ENCODE assay signal across 13 cellular contexts in the genomic region with DNA sequence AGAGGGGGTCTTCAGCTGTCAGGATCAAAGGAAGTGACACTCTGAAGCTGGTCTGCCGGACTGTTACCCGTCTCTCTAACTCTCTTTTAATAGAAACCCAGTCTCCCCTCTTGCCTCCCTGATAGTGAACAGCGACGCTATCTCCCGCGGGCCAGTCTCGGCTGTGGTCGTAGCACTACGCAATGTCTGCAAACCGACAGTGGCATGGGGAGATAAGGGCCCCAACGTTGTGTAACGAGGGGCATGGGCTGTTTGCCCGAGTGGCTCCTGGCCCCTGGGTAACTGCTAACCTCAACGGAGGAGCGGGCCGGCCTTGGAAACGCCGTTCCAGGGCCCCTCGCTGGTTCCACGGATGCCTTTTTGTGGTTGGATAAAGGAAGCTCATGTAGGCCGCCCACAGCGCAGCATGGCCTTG. TPM values are rescaled to one million over a fixed set of nuclear protein-coding genes. Genes with fewer than 3 reads are reported as not detected.
DNase-seq lines count a peak whose midpoint lies in the region; ATAC-seq, FAIRE-seq and TF ChIP-seq lines count a peak whose summit lies in the region.
"Had no signal": no experiment of that assay in that cellular context is flagged by ENCODE, and none has a peak within 500 bp of the region (broad histone marks: within the 10 kb centered on the region; RNA-seq: fewer than 3 reads in every experiment).

No MANE protein-coding gene starts in this region.

- H3K9me3 Mint-ChIP-seq in neural crest cell: no peaks in the 10 kb centered on the region
- H3K9me3 Mint-ChIP-seq: activated naive CD8-positive, alpha-beta T cell treated with anti-CD3 and anti-CD28 coated beads for 36 hours had no signal

- no peak for TF ChIP-seq POLR2A in K562 (conservative IDR thresholded peaks at IDR 0.05)

- POLR2A ChIA-PET in K562 (lab: Yijun Ruan, JAX): interaction anchor here (0.7 to 1.5 kb wide), 3 partner anchors 13 to 464 kb away, joined by 3 read pairs; no protein-coding TSS in a partner anchor

- H3K4me3 Mint-ChIP-seq in neural crest cell: peak overlapping the region; percentile 13
- H3K4me3 Mint-ChIP-seq: activated naive CD8-positive, alpha-beta T cell treated with anti-CD3 and anti-CD28 coated beads for 36 hours had no signal

- BruUV-seq in K562 (replicated peaks; lab: Mats Ljungman, UMichigan): no TSS peak

- in situ Hi-C loops in K562 (cut with MboI): no loop called here

- ATAC-seq in K562 (peak; percentile 86), HG03521 (IDR thresholded peaks at IDR 0.05; ENCODE audit: unreplicated experiment) (no peak)

- TF ChIP-seq EP300 in K562 (IDR thresholded peaks at IDR 0.05; ENCODE audit: low read length): peak; percentile 77; the same call in 1 of the 2 replicates

- H3K36me3 Mint-ChIP-seq in neural crest cell (ENCODE audit: low read depth): peaks cover 9% of the 10 kb centered on the region

- no peak overlapping the region for H3K4me3 ChIP-seq in K562
- H3K4me3 ChIP-seq: HAP-1 had no signal

- peak; percentile 85 for FAIRE-seq in K562 (lab: Jason Lieb, UNC)

- peak overlapping the region; percentile 73 for H2AFZ ChIP-seq in K562 (ENCODE audit: low read depth, low read length)

- H3K9me3 ChIP-seq in K562 (replicated peaks; ENCODE audit: control insufficient read depth, insufficient read depth, low read depth, low read length): no peaks in the 10 kb centered on the region
- H3K9me3 ChIP-seq: HAP-1 had no signal

- H3K9me1 ChIP-seq in K562 (ENCODE audit: control insufficient read depth, insufficient read depth, low read length): no peaks in the 10 kb centered on the region

- H3K27me3 ChIP-seq in K562 (ENCODE audit: control insufficient read depth in 2 of 2, insufficient read depth in 2 of 2, low read length in 2 of 2): peaks cover 4 to 29% of the 10 kb centered on the region in 2 experiments; a peak in 2 of 5 replicates

- H3K27ac Mint-ChIP-seq in neural crest cell (ENCODE audit: unreplicated experiment): no peak overlapping the region
- H3K27ac Mint-ChIP-seq: activated naive CD8-positive, alpha-beta T cell treated with anti-CD3 and anti-CD28 coated beads for 36 hours had no signal

- no peaks in the 10 kb centered on the region for H4K20me1 ChIP-seq in K562 (replicated peaks; ENCODE audit: control insufficient read depth, insufficient read depth, low read length)

- no peaks in the 10 kb centered on the region for H3K27me3 Mint-ChIP-seq in neural crest cell (ENCODE audit: low read depth)

- 2% methylated on average over 21 of the region's 22 CpGs for WGBS in K562 (ENCODE audit: insufficient coverage, low coverage, missing lambda C conversion rate)

- H3K27ac ChIP-seq in 22Rv1 (peak overlapping the region; percentile 82), K562 (ENCODE audit: extremely low read depth, low read depth, low read length) (no peak overlapping the region; the same call in 2 of the 3 replicates)

- CTCF ChIA-PET in K562 (lab: Yijun Ruan, JAX; ENCODE audit: low intra/inter-chr PET ratio): no interaction called here

- peaks cover 92% of the 10 kb centered on the region for H3K4me1 Mint-ChIP-seq in neural crest cell

- peak; percentile 96 for DNase-seq in MV-4-11 (lab: John Stamatoyannopoulos, UW)
- peak; percentile 80 to 84 (median 82) for DNase-seq in K562 (ENCODE audit: extremely low read depth in 1 of 4, low spot score in 3 of 4)
- no peak for DNase-seq in neural crest cell (ENCODE audit: low read depth, low spot score)
- no peak for DNase-seq in HCEC 1CT
- DNase-seq in NCI-H1436 treated with DMSO at 0.1 percent for 48 hours (lab: John Stamatoyannopoulos, UW): no peak
- no peak for DNase-seq in stimulated activated CD4-positive, alpha-beta T cell treated with anti-CD3 and anti-CD28 coated beads, Interleukin-2, amount 100 ng/mL, for 24 hours
- DNase-seq: activated CD4-positive, alpha-beta T cell treated with anti-CD3 and anti-CD28 coated beads, Interleukin-2, amount 50 U/mL, for 1 hour; activated naive CD8-positive, alpha-beta T cell treated with anti-CD3 and anti-CD28 coated beads for 36 hours; NCI-H2029; SHP77 had no signal

- H3K79me2 ChIP-seq in K562 (ENCODE audit: control insufficient read depth, insufficient read depth, low read length): no peaks in the 10 kb centered on the region

- H3K4me2 ChIP-seq in K562 (ENCODE audit: insufficient read depth, low read length): peak overlapping the region; percentile 67; the same call in 1 of the 2 replicates

- TF ChIP-seq CTCF in 22Rv1 (IDR thresholded peaks at IDR 0.05): no peak
- TF ChIP-seq CTCF in K562 (IDR thresholded peaks at IDR 0.05 in 2 of 3, conservative IDR thresholded peaks at IDR 0.05 in 1 of 3; ENCODE audit: insufficient read depth in 2 of 3, low read depth in 1 of 3, low read length in 3 of 3): no peak
- TF ChIP-seq CTCF in neural crest cell (conservative IDR thresholded peaks at IDR 0.05): no peak

- H3K36me3 ChIP-seq in K562 (ENCODE audit: control insufficient read depth, insufficient read depth, low read length): no peaks in the 10 kb centered on the region
- H3K36me3 ChIP-seq: HAP-1 had no signal

- no peak for TF ChIP-seq RAD21 in K562 (CRISPR knock-in tag; conservative IDR thresholded peaks at IDR 0.05 in 1 of 2, IDR thresholded peaks at IDR 0.05 in 1 of 2)

- intact Hi-C loops in K562 (cut with micrococcal nuclease): loop anchor here (5.0 kb wide), 1 partner anchor 85 kb away; no protein-coding TSS in a partner anchor

- H3K9ac ChIP-seq in K562 (ENCODE audit: insufficient read depth in 1 of 2, low read depth in 2 of 2, low read length in 2 of 2): peak overlapping the region; percentile 24 to 80; a peak in 2 of 4 replicates

- H3K4me1 ChIP-seq in K562 (replicated peaks in 1 of 2; ENCODE audit: control insufficient read depth in 2 of 2, insufficient read depth in 2 of 2, low read length in 2 of 2): peaks cover 9 to 25% of the 10 kb centered on the region in 2 experiments; a peak in 4 of 5 replicates
- H3K4me1 ChIP-seq: HAP-1 had no signal

TF ChIP-seq in K562, 482 proteins besides CTCF, POLR2A, EP300 and RAD21 (continues in another document):
- TF ChIP-seq HNRNPLL (IDR thresholded peaks at IDR 0.05; ENCODE audit: low read depth, low read length, poor library complexity, severe bottlenecking) (peak; percentile 83), DMBX1 (CRISPR knock-in tag; IDR thresholded peaks at IDR 0.05; ENCODE audit: borderline replicate concordance) (peak; percentile 61; the same call in 1 of the 2 replicates)
- TF ChIP-seq, protein P1, sequence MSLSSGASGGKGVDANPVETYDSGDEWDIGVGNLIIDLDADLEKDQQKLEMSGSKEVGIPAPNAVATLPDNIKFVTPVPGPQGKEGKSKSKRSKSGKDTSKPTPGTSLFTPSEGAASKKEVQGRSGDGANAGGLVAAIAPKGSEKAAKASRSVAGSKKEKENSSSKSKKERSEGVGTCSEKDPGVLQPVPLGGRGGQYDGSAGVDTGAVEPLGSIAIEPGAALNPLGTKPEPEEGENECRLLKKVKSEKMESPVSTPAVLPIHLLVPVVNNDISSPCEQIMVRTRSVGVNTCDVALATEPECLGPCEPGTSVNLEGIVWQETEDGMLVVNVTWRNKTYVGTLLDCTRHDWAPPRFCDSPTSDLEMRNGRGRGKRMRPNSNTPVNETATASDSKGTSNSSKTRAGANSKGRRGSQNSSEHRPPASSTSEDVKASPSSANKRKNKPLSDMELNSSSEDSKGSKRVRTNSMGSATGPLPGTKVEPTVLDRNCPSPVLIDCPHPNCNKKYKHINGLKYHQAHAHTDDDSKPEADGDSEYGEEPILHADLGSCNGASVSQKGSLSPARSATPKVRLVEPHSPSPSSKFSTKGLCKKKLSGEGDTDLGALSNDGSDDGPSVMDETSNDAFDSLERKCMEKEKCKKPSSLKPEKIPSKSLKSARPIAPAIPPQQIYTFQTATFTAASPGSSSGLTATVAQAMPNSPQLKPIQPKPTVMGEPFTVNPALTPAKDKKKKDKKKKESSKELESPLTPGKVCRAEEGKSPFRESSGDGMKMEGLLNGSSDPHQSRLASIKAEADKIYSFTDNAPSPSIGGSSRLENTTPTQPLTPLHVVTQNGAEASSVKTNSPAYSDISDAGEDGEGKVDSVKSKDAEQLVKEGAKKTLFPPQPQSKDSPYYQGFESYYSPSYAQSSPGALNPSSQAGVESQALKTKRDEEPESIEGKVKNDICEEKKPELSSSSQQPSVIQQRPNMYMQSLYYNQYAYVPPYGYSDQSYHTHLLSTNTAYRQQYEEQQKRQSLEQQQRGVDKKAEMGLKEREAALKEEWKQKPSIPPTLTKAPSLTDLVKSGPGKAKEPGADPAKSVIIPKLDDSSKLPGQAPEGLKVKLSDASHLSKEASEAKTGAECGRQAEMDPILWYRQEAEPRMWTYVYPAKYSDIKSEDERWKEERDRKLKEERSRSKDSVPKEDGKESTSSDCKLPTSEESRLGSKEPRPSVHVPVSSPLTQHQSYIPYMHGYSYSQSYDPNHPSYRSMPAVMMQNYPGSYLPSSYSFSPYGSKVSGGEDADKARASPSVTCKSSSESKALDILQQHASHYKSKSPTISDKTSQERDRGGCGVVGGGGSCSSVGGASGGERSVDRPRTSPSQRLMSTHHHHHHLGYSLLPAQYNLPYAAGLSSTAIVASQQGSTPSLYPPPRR (CRISPR knock-in tag; IDR thresholded peaks at IDR 0.05; ENCODE audit: borderline replicate concordance): no peak

RNA-seq across cellular contexts. Expression of a gene that starts 23.3 kb away (rescaled TPM):
- 0.25 and 0.77 TPM in 2 replicates for total RNA-seq in K562 (2011; cell fraction: chromatin; rRNA removed; ENCODE audit: low replicate concordance)
- total RNA-seq in K562 (2011; cell fraction: nucleolus; rRNA removed): 0.33 TPM in 1 of 2 replicates, not detected in the other
- 0.84 TPM in 1 of 2 replicates, not detected in the other for total RNA-seq in K562 (2011; cell fraction: nucleoplasm; rRNA removed)
- total RNA-seq in K562 (2014; rRNA removed) (not detected in 2 replicates), K562 (2014; rRNA removed; fragmentation: Illumina TruSeq; extraction: Trizol) (not detected in 2 replicates), K562 (2015; rRNA removed; fragmentation: Illumina TruSeq; extraction: Trizol) (0.34 TPM in 1 of 2 replicates, not detected in the other), K562 (2021) (0.18 and 0.40 TPM in 2 replicates), neural crest cell (36.6 and 39.4 TPM in 2 replicates)
- polyA plus RNA-seq in K562 (2011; rRNA removed) (0.15 and 0.49 TPM in 2 replicates), K562 (2014; fragmentation: Illumina TruSeq; extraction: Trizol) (not detected in 2 replicates), K562 (2014; fragmentation: Nextera tagmentation; extraction: Ambion mirVana) (under 1 TPM; 0.06 to 0.24 TPM), K562 (2014; rRNA removed) (0.29 TPM in 1 of 2 replicates, not detected in the other)
- polyA plus RNA-seq in K562 (2011; cell fraction: cytosol; rRNA removed): 0.28 and 0.66 TPM in 2 replicates
- 0.62 and 1.5 TPM in 2 replicates for polyA plus RNA-seq in K562 (2011; cell fraction: nucleus; rRNA removed)
- polyA plus RNA-seq in K562 (2012): 0.12 and 0.17 TPM in 2 replicates
- polyA minus RNA-seq in K562 (2011; rRNA and poly(A)+ RNA removed): 0.57 and 0.98 TPM in 2 replicates
- not detected in 2 replicates for polyA minus RNA-seq in K562 (2011; cell fraction: cytosol; rRNA and poly(A)+ RNA removed)
- polyA minus RNA-seq in K562 (2011; cell fraction: nucleus; rRNA and poly(A)+ RNA removed): 0.54 and 0.78 TPM in 2 replicates

Comparison
In these comparisons a context has a peak if more than half of its experiments do, and no peak if none do; other contexts are left out.
1. DNase-seq: peak in MV-4-11 (single experiment) and K562 (4 of 4); none in neural crest cell (single experiment), HCEC 1CT (single experiment), NCI-H1436 treated with DMSO at 0.1 percent for 48 hours (single experiment) and stimulated activated CD4-positive, alpha-beta T cell treated with anti-CD3 and anti-CD28 coated beads, Interleukin-2, amount 100 ng/mL, for 24 hours (0 of 2).
2. RNA of a gene that starts 23.3 kb away (total RNA-seq): 36.6 to 39.4 TPM in neural crest cell; 0.18 to 0.84 TPM in K562; every median in the first group is over 10 times any median in the second.